Comparison of ENCODE assay signal across 25 cellular contexts in the genomic region with DNA sequence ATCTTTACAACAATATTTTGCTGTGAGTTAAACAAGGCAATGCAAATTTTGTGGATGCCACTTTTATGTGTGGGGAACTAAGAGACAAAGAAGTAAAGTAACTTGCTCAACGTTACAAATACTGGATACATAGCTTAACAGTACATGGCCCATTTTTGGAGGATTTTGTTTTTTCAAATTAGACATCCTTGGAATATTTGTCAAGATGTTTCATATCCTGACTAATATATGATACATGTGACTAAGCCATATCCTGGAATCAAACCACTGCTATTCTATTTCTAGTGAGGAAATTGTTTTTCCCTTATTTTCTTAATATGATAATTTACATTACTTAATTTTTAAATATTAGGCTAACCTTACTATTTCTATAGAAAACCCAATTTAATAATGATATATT.
DNase-seq lines count a peak whose midpoint lies in the region; FAIRE-seq and TF ChIP-seq lines count a peak whose summit lies in the region.
"Had no signal": no experiment of that assay in that cellular context is flagged by ENCODE, and none has a peak within 500 bp of the region (broad histone marks: within the 10 kb centered on the region; RNA-seq: fewer than 3 reads in every experiment).

No MANE protein-coding gene starts in this region.

- no peak overlapping the region for H3K27ac ChIP-seq in substantia nigra (ENCODE audit: low read depth, low read length, poor library complexity, severe bottlenecking)
- H3K27ac ChIP-seq: A549, C4-2B, parathyroid adenoma had no signal

- peak; percentile 9 for DNase-seq in AG08396 (ENCODE audit: low spot score)
- DNase-seq in HT1080 (ENCODE audit: low read depth) = peak; percentile 58
- DNase-seq in astrocyte of the spinal cord (ENCODE audit: low read depth, low spot score) = peak; percentile 20
- peak; percentile 23 for DNase-seq in glomerular endothelial cell (ENCODE audit: extremely low read depth, low read depth, low spot score)
- no peak for DNase-seq in substantia nigra (lab: John Stamatoyannopoulos, UW)
- no peak for DNase-seq in D721Med (ENCODE audit: insufficient read length, low spot score)
- DNase-seq in LoVo (ENCODE audit: low spot score) = no peak
- no peak for DNase-seq in SK-N-DZ (ENCODE audit: low spot score)
- DNase-seq: activated CD4-positive, alpha-beta memory T cell treated with anti-CD3 and anti-CD28 coated beads, Interleukin-2, amount 10 ng/mL, durations not matched to agents 7 days and 5 days; activated CD4-positive, CD25-positive, alpha-beta regulatory T cell treated with anti-CD3 and anti-CD28 coated beads, Interleukin-2, amount 50 U/mL, for 72 hours; Caco-2; DMS79; foreskin melanocyte; hippocampal formation; NCI-H1417; NCI-H2081; NCI-H345; NCI-H748 treated with DMSO at 0.1 percent for 48 hours; right cardiac atrium; stimulated activated CD4-positive, alpha-beta T cell treated with anti-CD3 and anti-CD28 coated beads, Interleukin-2, amount 100 ng/mL, for 48 hours; T-helper 2 cell; trophoblast cell had no signal

- FAIRE-seq in D721Med (lab: Jason Lieb, UNC) = no peak
- FAIRE-seq: A549 had no signal

- no peak overlapping the region for H3K4me3 ChIP-seq in astrocyte of the spinal cord (ENCODE audit: low read depth, low read length)
- H3K4me3 ChIP-seq: A549 had no signal

- in situ Hi-C loops in astrocyte of the spinal cord (cut with HindIII; ENCODE audit: low sequenced_read_pairs) = no loop called here

- TF ChIP-seq CTCF in astrocyte of the spinal cord (IDR thresholded peaks at IDR 0.05; ENCODE audit: low read depth, low read length) (no peak), D721Med (IDR thresholded peaks at IDR 0.05; ENCODE audit: insufficient read depth, missing control alignments) (no peak)

Comparison
In these comparisons a context has a peak if more than half of its experiments do, and no peak if none do; other contexts are left out.
1. DNase-seq: peak in AG08396 (single experiment), HT1080 (single experiment), astrocyte of the spinal cord (single experiment) and glomerular endothelial cell (single experiment); none in substantia nigra (0 of 49), D721Med (single experiment), LoVo (single experiment) and SK-N-DZ (single experiment).